In the genomic region with DNA sequence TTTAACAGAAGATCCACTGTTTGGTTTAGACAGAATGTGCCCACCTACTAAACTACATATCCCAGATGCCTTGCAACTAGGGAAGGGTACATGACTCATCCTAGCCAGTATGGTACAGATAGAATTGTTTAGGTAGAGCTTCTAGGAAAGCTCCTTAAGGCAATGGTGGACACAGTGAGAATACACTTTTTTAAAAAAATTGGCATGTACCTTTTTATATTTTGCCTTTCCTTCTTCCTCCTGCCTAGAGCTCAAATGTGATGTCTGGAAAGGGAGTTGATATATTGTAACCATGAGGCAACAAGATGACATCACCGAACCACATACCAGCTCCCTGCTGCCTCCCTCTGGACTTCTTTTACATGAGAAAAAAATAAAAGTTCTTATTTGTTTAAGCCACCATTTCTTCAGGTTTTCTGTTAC, we compare ENCODE assay signal across 9 cellular contexts. TPM values are rescaled to one million over a fixed set of nuclear protein-coding genes. Genes with fewer than 3 reads are reported as not detected.
DNase-seq lines count a peak whose midpoint lies in the region; ATAC-seq, FAIRE-seq and TF ChIP-seq lines count a peak whose summit lies in the region.
"Had no signal": no experiment of that assay in that cellular context is flagged by ENCODE, and none has a peak within 500 bp of the region (broad histone marks: within the 10 kb centered on the region; RNA-seq: fewer than 3 reads in every experiment).

No MANE protein-coding gene starts in this region.

- peak overlapping the region; percentile 34; the same call in 1 of the 3 replicates for H3K4me2 ChIP-seq in A549

- peak; percentile 85 to 88 for ATAC-seq in A549
- peak; percentile 62 for ATAC-seq in GM18867 (IDR thresholded peaks at IDR 0.05; ENCODE audit: unreplicated experiment)

- CTCF ChIA-PET in A549 (lab: Yijun Ruan, JAX) = interaction anchor here (0.7 to 3.5 kb wide), 11 partner anchors 12 to 178 kb away, joined by 3 to 23 read pairs (median 4); partner anchors contain the start of gene C3orf80

- peak; percentile 42 to 48; a peak in 4 of 5 replicates for TF ChIP-seq RAD21 in A549 (conservative IDR thresholded peaks at IDR 0.05 in 1 of 2, IDR thresholded peaks at IDR 0.05 in 1 of 2)

- H3K4me1 ChIP-seq in A549 = peaks cover 6% of the 10 kb centered on the region; the same call in 1 of the 3 replicates
- H3K4me1 ChIP-seq in colonic mucosa = no peaks in the 10 kb centered on the region

- H3K9me3 ChIP-seq in A549 (no peaks in the 10 kb centered on the region), colonic mucosa (no peaks in the 10 kb centered on the region)

- POLR2A ChIA-PET in A549 (lab: Yijun Ruan, JAX) = no interaction called here

- peak in 1 of 2 experiments; percentile 66 for DNase-seq in A549 (ENCODE audit: low read depth in 1 of 2, low spot score in 1 of 2)
- DNase-seq in NCI-H226 = peak; percentile 50
- peak; percentile 54 for DNase-seq in fibroblast of gingiva (ENCODE audit: low read depth)
- no peak for DNase-seq in stimulated activated CD4-positive, alpha-beta T cell treated with anti-CD3 and anti-CD28 coated beads, Interleukin-4, amount 100 ng/mL, for 24 hours
- no peak for DNase-seq in activated CD4-positive, alpha-beta T cell treated with anti-CD3 and anti-CD28 coated beads for 4 hours
- no peak for DNase-seq in HPDE6-E6E7 (ENCODE audit: extremely low spot score)
- DNase-seq in colonic mucosa = no peak
- DNase-seq: NCI-H510A treated with DMSO at 0.1 percent for 48 hours had no signal

- TF ChIP-seq POLR2A in A549 (IDR thresholded peaks at IDR 0.05; ENCODE audit: low read length) = no peak

- H3K27me3 ChIP-seq in colonic mucosa = no peaks in the 10 kb centered on the region

- H3K27ac ChIP-seq in A549 (peak overlapping the region; percentile 27 to 39; a peak in 2 of 6 replicates), colonic mucosa (no peak overlapping the region)

- intact Hi-C loops in colonic mucosa (cut with DNase I) = loop anchor here (10.0 kb wide), 1 partner anchor 176 kb away; no protein-coding TSS in a partner anchor

- peak; percentile 43 for TF ChIP-seq CTCF in A549 (IDR thresholded peaks at IDR 0.05)
- no peak for TF ChIP-seq CTCF in colonic mucosa (IDR thresholded peaks at IDR 0.05)

- FAIRE-seq in A549 (lab: Jason Lieb, UNC) = peak; percentile 54

- no peak overlapping the region for H3K9ac ChIP-seq in colonic mucosa (ENCODE audit: low read depth in 2 of 2, low read length in 2 of 2)

- no peak for TF ChIP-seq EP300 in A549 (IDR thresholded peaks at IDR 0.05)

- 39% methylated on average over 1 of the region's 1 CpG for WGBS in A549 (ENCODE audit: missing lambda C conversion rate)

- no peaks in the 10 kb centered on the region for H3K36me3 ChIP-seq in colonic mucosa

- H3K4me3 ChIP-seq in A549 (no peak overlapping the region), colonic mucosa (no peak overlapping the region)

TF ChIP-seq in A549, 52 proteins besides CTCF, POLR2A, EP300 and RAD21:
- no peak for TF ChIP-seq JUNB (IDR thresholded peaks at IDR 0.05)
- TF ChIP-seq NPAS2 (CRISPR knock-in tag; IDR thresholded peaks at IDR 0.05; ENCODE audit: borderline replicate concordance) = no peak
- TF ChIP-seq MAX (IDR thresholded peaks at IDR 0.05) = 0 out of 2 replicates have a peak, but pooled peaks have one; percentile 19
- peak; percentile 53 for TF ChIP-seq SMC3 (IDR thresholded peaks at IDR 0.05)
- TF ChIP-seq CEBPB (IDR thresholded peaks at IDR 0.05) = peak in 1 of 2 experiments; percentile 22; a peak in 1 of 4 replicates
- 0 out of 2 replicates have a peak, but pooled peaks have one; percentile 32 for TF ChIP-seq FOSL2 (IDR thresholded peaks at IDR 0.05)
- peak; percentile 79 for TF ChIP-seq FOSL2 (CRISPR knock-in tag; IDR thresholded peaks at IDR 0.05)
- TF ChIP-seq GATA3 (IDR thresholded peaks at IDR 0.05; ENCODE audit: borderline replicate concordance) = no peak
TF ChIP-seq in A549: peak in this region for 4.

RNA-seq across cellular contexts. Expression of gene C3orf80, which starts 14.4 kb away (rescaled TPM):
- polyA plus RNA-seq in A549 (2011; rRNA removed) = 1.7 TPM in 2 replicates
- polyA plus RNA-seq in A549 (2012; cell fraction: cytosol; rRNA removed) = 0.69 and 1.0 TPM in 2 replicates
- polyA plus RNA-seq in A549 (2012; cell fraction: nucleus; rRNA removed) = 1.4 and 2.4 TPM in 2 replicates
- 2.0 to 3.7 TPM (median 3.5 TPM) in 3 replicates for polyA plus RNA-seq in A549 (2017; fragmentation: RNase III; extraction: RNeasy Plus Mini Kit Qiagen cat#74134 plus additional on column Dnase treatment)
- 0.79 and 0.83 TPM in 2 replicates for polyA minus RNA-seq in A549 (2011; rRNA and poly(A)+ RNA removed)
- 1 to 10 TPM in 1 of 2 donors, under 1 TPM in 1; 0.72 to 1.9 TPM for total RNA-seq in colonic mucosa

Comparison
In these comparisons a context has a peak if more than half of its experiments do, and no peak if none do; other contexts are left out.
1. DNase-seq: peak in NCI-H226 (single experiment) and fibroblast of gingiva (single experiment); none in stimulated activated CD4-positive, alpha-beta T cell treated with anti-CD3 and anti-CD28 coated beads, Interleukin-4, amount 100 ng/mL, for 24 hours (single experiment), activated CD4-positive, alpha-beta T cell treated with anti-CD3 and anti-CD28 coated beads for 4 hours (0 of 2), HPDE6-E6E7 (single experiment) and colonic mucosa (single experiment).